ENCODE assay signal across 29 cellular contexts in genomic region chr6:29354980-29355379, GRCh38. TPM values are rescaled to one million over a fixed set of nuclear protein-coding genes. Genes with fewer than 3 reads are reported as not detected.
DNase-seq lines count a peak whose midpoint lies in the region; ATAC-seq, FAIRE-seq and TF ChIP-seq lines count a peak whose summit lies in the region.
"Had no signal": no experiment of that assay in that cellular context is flagged by ENCODE, and none has a peak within 500 bp of the region (broad histone marks: within the 10 kb centered on the region; RNA-seq: fewer than 3 reads in every experiment).

No MANE protein-coding gene starts in this region.

- H4K20me1 ChIP-seq in HepG2 (ENCODE audit: insufficient read depth, low read length) (no peaks in the 10 kb centered on the region), neural progenitor cell (ENCODE audit: low read depth) (no peaks in the 10 kb centered on the region)
- H4K20me1 ChIP-seq: BLaER1 had no signal

- peaks cover 5% of the 10 kb centered on the region for H3F3A ChIP-seq in neural progenitor cell (ENCODE audit: low read depth)

- BruUV-seq in HepG2 (replicated peaks; lab: Mats Ljungman, UMichigan) = no TSS peak

- no peaks in the 10 kb centered on the region for H3K4me1 Mint-ChIP-seq in neural progenitor cell
- H3K4me1 Mint-ChIP-seq: CD14-positive monocyte; CD4-positive, alpha-beta memory T cell; CD4-positive, CD25-positive, alpha-beta regulatory T cell; CD8-positive, alpha-beta memory T cell had no signal

- FAIRE-seq in HepG2 (lab: Jason Lieb, UNC) = no peak
- FAIRE-seq: GM12878, GM12892, GM18507 had no signal

- in situ Hi-C loops in HepG2 (cut with HindIII; ENCODE audit: extremely low pct_ligation_motif_present, low pct_unique_long_range_greater_than_20kb) = no loop called here

- no peaks in the 10 kb centered on the region for H3K4me1 ChIP-seq in HepG2 (ENCODE audit: insufficient read depth, low read length)
- H3K4me1 ChIP-seq in right lobe of liver = no peaks in the 10 kb centered on the region
- peaks cover 13% of the 10 kb centered on the region for H3K4me1 ChIP-seq in neural progenitor cell
- H3K4me1 ChIP-seq: BE2C, BLaER1 had no signal

- CTCF ChIA-PET in HepG2 (lab: Yijun Ruan, JAX; ENCODE audit: low intra/inter-chr PET ratio, low total read pairs) = no interaction called here

- no peak for ATAC-seq in HepG2
- ATAC-seq in right lobe of liver = no peak
- ATAC-seq in activated CD4-positive, CD25-positive, alpha-beta regulatory T cell treated with anti-CD3 and anti-CD28 coated beads, Interleukin-2, amount 50 U/mL, for 24 hours = no peak
- ATAC-seq: GM12878 had no signal

- no peaks in the 10 kb centered on the region for H3K27me3 ChIP-seq in HepG2 (ENCODE audit: control insufficient read depth in 1 of 2, insufficient read depth in 2 of 2, low read length in 2 of 2)
- no peaks in the 10 kb centered on the region for H3K27me3 ChIP-seq in right lobe of liver
- H3K27me3 ChIP-seq in neural progenitor cell = no peaks in the 10 kb centered on the region
- H3K27me3 ChIP-seq: BE2C, BLaER1 had no signal

- no peak overlapping the region for H3K9ac ChIP-seq in HepG2 (ENCODE audit: insufficient read depth, low read depth, low read length)
- no peak overlapping the region for H3K9ac ChIP-seq in neural progenitor cell
- H3K9ac ChIP-seq: BLaER1 had no signal

- no peak overlapping the region for H3K4me3 ChIP-seq in HepG2 (replicated peaks in 1 of 3; ENCODE audit: insufficient read depth in 1 of 3, low read depth in 2 of 3, low read length in 3 of 3)
- no peak overlapping the region for H3K4me3 ChIP-seq in right lobe of liver
- no peak overlapping the region for H3K4me3 ChIP-seq in neural progenitor cell
- H3K4me3 ChIP-seq: BLaER1, GM12878 had no signal

- no peak for DNase-seq in HepG2 (ENCODE audit: low spot score)
- no peak for DNase-seq in right lobe of liver
- no peak for DNase-seq in neural progenitor cell (ENCODE audit: low spot score)
- DNase-seq: ACHN; BE2C; C1 segment of cervical spinal cord; CD4-positive, alpha-beta memory T cell; CD8-positive, alpha-beta memory T cell; COR-L47; DMS 273 treated with DMSO at 0.1 percent for 48 hours; DMS153; DMS53; DMS79; DND-41; EL; GDM1 had no signal

- H2AFZ ChIP-seq in HepG2 (ENCODE audit: low read length) (no peak overlapping the region), neural progenitor cell (replicated peaks) (no peak overlapping the region)

- peaks cover 3% of the 10 kb centered on the region for H3K27me3 Mint-ChIP-seq in neural progenitor cell (ENCODE audit: insufficient read depth, low read depth)

- H3K9me3 Mint-ChIP-seq in neural progenitor cell = peaks cover 6% of the 10 kb centered on the region

- no peak overlapping the region for H3K27ac Mint-ChIP-seq in neural progenitor cell
- H3K27ac Mint-ChIP-seq: CD14-positive monocyte; CD4-positive, alpha-beta memory T cell; CD4-positive, CD25-positive, alpha-beta regulatory T cell; CD8-positive, alpha-beta memory T cell had no signal

- no peak overlapping the region for H3K4me3 Mint-ChIP-seq in neural progenitor cell
- H3K4me3 Mint-ChIP-seq: CD14-positive monocyte; CD4-positive, alpha-beta memory T cell; CD4-positive, CD25-positive, alpha-beta regulatory T cell; CD8-positive, alpha-beta memory T cell had no signal

- no peaks in the 10 kb centered on the region for H3K36me3 ChIP-seq in HepG2 (replicated peaks in 1 of 2; ENCODE audit: control insufficient read depth in 1 of 2, insufficient read depth in 2 of 2, low read length in 2 of 2)
- no peaks in the 10 kb centered on the region for H3K36me3 ChIP-seq in right lobe of liver
- no peaks in the 10 kb centered on the region for H3K36me3 ChIP-seq in neural progenitor cell
- H3K36me3 ChIP-seq: BE2C, BLaER1 had no signal

- H3K79me2 ChIP-seq in HepG2 (ENCODE audit: insufficient read depth, low read length) (no peaks in the 10 kb centered on the region), neural progenitor cell (ENCODE audit: low read depth) (no peaks in the 10 kb centered on the region)

- no peaks in the 10 kb centered on the region for H3K36me3 Mint-ChIP-seq in neural progenitor cell
- H3K36me3 Mint-ChIP-seq: CD14-positive monocyte; CD4-positive, alpha-beta memory T cell; CD8-positive, alpha-beta memory T cell had no signal

- POLR2A ChIA-PET in HepG2 (lab: Yijun Ruan, JAX) = no interaction called here

- H3K9me3 ChIP-seq in HepG2 (ENCODE audit: low read length) = no peaks in the 10 kb centered on the region
- no peaks in the 10 kb centered on the region for H3K9me3 ChIP-seq in right lobe of liver
- no peaks in the 10 kb centered on the region for H3K9me3 ChIP-seq in neural progenitor cell (ENCODE audit: low read depth)
- H3K9me3 ChIP-seq: BE2C, BLaER1 had no signal

- no peak for TF ChIP-seq RAD21 in HepG2 (CRISPR knock-in tag; IDR thresholded peaks at IDR 0.05)

- TF ChIP-seq CTCF in HepG2 (CRISPR knock-in tag; IDR thresholded peaks at IDR 0.05) (no peak), right lobe of liver (IDR thresholded peaks at IDR 0.05) (no peak), neural progenitor cell (IDR thresholded peaks at IDR 0.05) (no peak)

- H3K4me2 ChIP-seq in HepG2 (ENCODE audit: low read depth, low read length) (no peak overlapping the region), neural progenitor cell (peak overlapping the region; percentile 49)
- H3K4me2 ChIP-seq: BLaER1 had no signal

- H3K27ac ChIP-seq in HepG2 (ENCODE audit: extremely low read length, insufficient read depth, low read length) = no peak overlapping the region
- H3K27ac ChIP-seq in right lobe of liver = no peak overlapping the region
- H3K27ac ChIP-seq in neural progenitor cell = no peak overlapping the region
- H3K27ac ChIP-seq: 22Rv1, BLaER1 had no signal

- intact Hi-C loops in HepG2 (cut with micrococcal nuclease; ENCODE audit: unreplicated experiment) = no loop called here
- intact Hi-C loops in right lobe of liver (cut with DNase I) = no loop called here

- TF ChIP-seq EP300 in HepG2 (IDR thresholded peaks at IDR 0.05; ENCODE audit: low read depth in 2 of 2, low read length in 2 of 2) (no peak), HepG2 (CRISPR knock-in tag; IDR thresholded peaks at IDR 0.05; ENCODE audit: borderline replicate concordance) (no peak)

- TF ChIP-seq POLR2A in HepG2 (IDR thresholded peaks at IDR 0.05; ENCODE audit: insufficient read depth in 1 of 2, low read depth in 2 of 2, low read length in 2 of 2) (no peak), right lobe of liver (IDR thresholded peaks at IDR 0.05) (no peak)

RNA-seq across cellular contexts. Expression of gene OR5V1, which starts 13.7 kb away (rescaled TPM):
- total RNA-seq in HepG2 (2016; rRNA removed; fragmentation: Illumina TruSeq; extraction: Trizol) (not detected in 2 replicates), right lobe of liver (not detected), neural progenitor cell (ENCODE audit: low replicate concordance) (not detected in 2 replicates)
- total RNA-seq in HepG2 (2016; cell fraction: cytosol; rRNA removed; fragmentation: Illumina TruSeq; extraction: Trizol; ENCODE audit: low read depth) = not detected in 2 replicates
- total RNA-seq in HepG2 (2016; cell fraction: insoluble cytoplasmic fraction; rRNA removed; fragmentation: Illumina TruSeq; extraction: Trizol) = not detected in 2 replicates
- total RNA-seq in HepG2 (2016; cell fraction: membrane; rRNA removed; fragmentation: Illumina TruSeq; extraction: Trizol) = not detected in 2 replicates
- total RNA-seq in HepG2 (2016; cell fraction: nucleus; rRNA removed; fragmentation: Illumina TruSeq; extraction: Trizol) = not detected in 2 replicates
- polyA plus RNA-seq in HepG2 (2011; rRNA removed) = not detected in 2 replicates
- polyA plus RNA-seq in HepG2 (2011; cell fraction: cytosol; rRNA removed) = not detected in 2 replicates
- not detected in 2 replicates for polyA plus RNA-seq in HepG2 (2011; cell fraction: nucleus; rRNA removed)
- not detected in 2 replicates for polyA plus RNA-seq in HepG2 (2012)
- not detected in 2 replicates for polyA plus RNA-seq in HepG2 (2016; cell fraction: cytosol; fragmentation: Illumina TruSeq; extraction: Trizol; ENCODE audit: low read depth)
- not detected in 2 replicates for polyA plus RNA-seq in HepG2 (2016; cell fraction: insoluble cytoplasmic fraction; fragmentation: Illumina TruSeq; extraction: Trizol; ENCODE audit: low read depth)
- polyA plus RNA-seq in HepG2 (2016; cell fraction: membrane; fragmentation: Illumina TruSeq; extraction: Trizol; ENCODE audit: low read depth) = not detected in 2 replicates
- not detected in 2 replicates for polyA plus RNA-seq in HepG2 (2016; cell fraction: nucleus; fragmentation: Illumina TruSeq; extraction: Trizol; ENCODE audit: insufficient read depth, low read depth)
- polyA minus RNA-seq in HepG2 (2011; rRNA and poly(A)+ RNA removed; ENCODE audit: low replicate concordance) = not detected in 2 replicates
- polyA minus RNA-seq in HepG2 (2011; cell fraction: cytosol; rRNA and poly(A)+ RNA removed) = not detected in 2 replicates
- polyA minus RNA-seq in HepG2 (2011; cell fraction: nucleus; rRNA and poly(A)+ RNA removed) = not detected in 2 replicates
- total RNA-seq: A172; A673; CD4-positive, alpha-beta memory T cell; CD4-positive, CD25-positive, alpha-beta regulatory T cell; CD8-positive, alpha-beta memory T cell; Daoy; G401; GM12878 had no signal
- polyA plus RNA-seq: AG04450; CD14-positive monocyte; CD4-positive, alpha-beta memory T cell; CD4-positive, CD25-positive, alpha-beta regulatory T cell; CD8-positive, alpha-beta memory T cell; GM12878 had no signal

RNA-seq across cellular contexts. Expression of gene OR12D3, which starts 20.1 kb away (rescaled TPM):
- total RNA-seq in HepG2 (2016; rRNA removed; fragmentation: Illumina TruSeq; extraction: Trizol) (not detected in 2 replicates), right lobe of liver (not detected), neural progenitor cell (ENCODE audit: low replicate concordance) (not detected in 2 replicates)
- not detected in 2 replicates for total RNA-seq in HepG2 (2016; cell fraction: cytosol; rRNA removed; fragmentation: Illumina TruSeq; extraction: Trizol; ENCODE audit: low read depth)
- total RNA-seq in HepG2 (2016; cell fraction: insoluble cytoplasmic fraction; rRNA removed; fragmentation: Illumina TruSeq; extraction: Trizol) = not detected in 2 replicates
- total RNA-seq in HepG2 (2016; cell fraction: membrane; rRNA removed; fragmentation: Illumina TruSeq; extraction: Trizol) = not detected in 2 replicates
- not detected in 2 replicates for total RNA-seq in HepG2 (2016; cell fraction: nucleus; rRNA removed; fragmentation: Illumina TruSeq; extraction: Trizol)
- not detected in 2 replicates for polyA plus RNA-seq in HepG2 (2011; rRNA removed)
- polyA plus RNA-seq in HepG2 (2011; cell fraction: cytosol; rRNA removed) = not detected in 2 replicates
- polyA plus RNA-seq in HepG2 (2011; cell fraction: nucleus; rRNA removed) = not detected in 2 replicates
- polyA plus RNA-seq in HepG2 (2012) = not detected in 2 replicates
- polyA plus RNA-seq in HepG2 (2016; cell fraction: cytosol; fragmentation: Illumina TruSeq; extraction: Trizol; ENCODE audit: low read depth) = not detected in 2 replicates
- polyA plus RNA-seq in HepG2 (2016; cell fraction: insoluble cytoplasmic fraction; fragmentation: Illumina TruSeq; extraction: Trizol; ENCODE audit: low read depth) = not detected in 2 replicates
- polyA plus RNA-seq in HepG2 (2016; cell fraction: membrane; fragmentation: Illumina TruSeq; extraction: Trizol; ENCODE audit: low read depth) = not detected in 2 replicates
- polyA plus RNA-seq in HepG2 (2016; cell fraction: nucleus; fragmentation: Illumina TruSeq; extraction: Trizol; ENCODE audit: insufficient read depth, low read depth) = not detected in 2 replicates
- not detected in 2 replicates for polyA minus RNA-seq in HepG2 (2011; rRNA and poly(A)+ RNA removed; ENCODE audit: low replicate concordance)
- polyA minus RNA-seq in HepG2 (2011; cell fraction: cytosol; rRNA and poly(A)+ RNA removed) = not detected in 2 replicates
- not detected in 2 replicates for polyA minus RNA-seq in HepG2 (2011; cell fraction: nucleus; rRNA and poly(A)+ RNA removed)
- total RNA-seq: A172; A673; CD4-positive, alpha-beta memory T cell; CD4-positive, CD25-positive, alpha-beta regulatory T cell; CD8-positive, alpha-beta memory T cell; Daoy; G401; GM12878 had no signal
- polyA plus RNA-seq: AG04450; CD14-positive monocyte; CD4-positive, alpha-beta memory T cell; CD4-positive, CD25-positive, alpha-beta regulatory T cell; CD8-positive, alpha-beta memory T cell; GM12878 had no signal

RNA-seq across cellular contexts. Expression of gene OR12D2, which starts 40.5 kb away (rescaled TPM):
- total RNA-seq in HepG2 (2016; rRNA removed; fragmentation: Illumina TruSeq; extraction: Trizol) (not detected in 2 replicates), right lobe of liver (not detected), neural progenitor cell (ENCODE audit: low replicate concordance) (not detected in 2 replicates)
- not detected in 2 replicates for total RNA-seq in HepG2 (2016; cell fraction: cytosol; rRNA removed; fragmentation: Illumina TruSeq; extraction: Trizol; ENCODE audit: low read depth)
- not detected in 2 replicates for total RNA-seq in HepG2 (2016; cell fraction: insoluble cytoplasmic fraction; rRNA removed; fragmentation: Illumina TruSeq; extraction: Trizol)
- total RNA-seq in HepG2 (2016; cell fraction: membrane; rRNA removed; fragmentation: Illumina TruSeq; extraction: Trizol) = not detected in 2 replicates
- total RNA-seq in HepG2 (2016; cell fraction: nucleus; rRNA removed; fragmentation: Illumina TruSeq; extraction: Trizol) = 0.37 TPM in 1 of 2 replicates, not detected in the other
- 0.05 and 0.26 TPM in 2 replicates for polyA plus RNA-seq in HepG2 (2011; rRNA removed)
- polyA plus RNA-seq in HepG2 (2011; cell fraction: cytosol; rRNA removed) = 0.08 TPM in 1 of 2 replicates, not detected in the other
- polyA plus RNA-seq in HepG2 (2011; cell fraction: nucleus; rRNA removed) = 0.09 and 0.47 TPM in 2 replicates
- not detected in 2 replicates for polyA plus RNA-seq in HepG2 (2012)
- polyA plus RNA-seq in HepG2 (2016; cell fraction: cytosol; fragmentation: Illumina TruSeq; extraction: Trizol; ENCODE audit: low read depth) = not detected in 2 replicates
- polyA plus RNA-seq in HepG2 (2016; cell fraction: insoluble cytoplasmic fraction; fragmentation: Illumina TruSeq; extraction: Trizol; ENCODE audit: low read depth) = not detected in 2 replicates
- polyA plus RNA-seq in HepG2 (2016; cell fraction: membrane; fragmentation: Illumina TruSeq; extraction: Trizol; ENCODE audit: low read depth) = not detected in 2 replicates
- polyA plus RNA-seq in HepG2 (2016; cell fraction: nucleus; fragmentation: Illumina TruSeq; extraction: Trizol; ENCODE audit: insufficient read depth, low read depth) = not detected in 2 replicates
- 2.6 TPM in 1 of 2 replicates, not detected in the other for polyA minus RNA-seq in HepG2 (2011; rRNA and poly(A)+ RNA removed; ENCODE audit: low replicate concordance)
- polyA minus RNA-seq in HepG2 (2011; cell fraction: cytosol; rRNA and poly(A)+ RNA removed) = not detected in 2 replicates
- 2.4 and 3.0 TPM in 2 replicates for polyA minus RNA-seq in HepG2 (2011; cell fraction: nucleus; rRNA and poly(A)+ RNA removed)
- total RNA-seq: A172; A673; CD4-positive, alpha-beta memory T cell; CD4-positive, CD25-positive, alpha-beta regulatory T cell; CD8-positive, alpha-beta memory T cell; Daoy; G401; GM12878 had no signal
- polyA plus RNA-seq: AG04450; CD14-positive monocyte; CD4-positive, alpha-beta memory T cell; CD4-positive, CD25-positive, alpha-beta regulatory T cell; CD8-positive, alpha-beta memory T cell; GM12878 had no signal

RNA-seq across cellular contexts. Expression of gene OR14J1, which starts 53.5 kb away (rescaled TPM):
- total RNA-seq in HepG2 (2016; rRNA removed; fragmentation: Illumina TruSeq; extraction: Trizol) (not detected in 2 replicates), right lobe of liver (not detected), neural progenitor cell (ENCODE audit: low replicate concordance) (0.03 TPM in 1 of 2 replicates, not detected in the other)
- not detected in 2 replicates for total RNA-seq in HepG2 (2016; cell fraction: cytosol; rRNA removed; fragmentation: Illumina TruSeq; extraction: Trizol; ENCODE audit: low read depth)
- not detected in 2 replicates for total RNA-seq in HepG2 (2016; cell fraction: insoluble cytoplasmic fraction; rRNA removed; fragmentation: Illumina TruSeq; extraction: Trizol)
- not detected in 2 replicates for total RNA-seq in HepG2 (2016; cell fraction: membrane; rRNA removed; fragmentation: Illumina TruSeq; extraction: Trizol)
- not detected in 2 replicates for total RNA-seq in HepG2 (2016; cell fraction: nucleus; rRNA removed; fragmentation: Illumina TruSeq; extraction: Trizol)
- 0.08 and 0.17 TPM in 2 replicates for polyA plus RNA-seq in HepG2 (2011; rRNA removed)
- polyA plus RNA-seq in HepG2 (2011; cell fraction: cytosol; rRNA removed) = not detected in 2 replicates
- polyA plus RNA-seq in HepG2 (2011; cell fraction: nucleus; rRNA removed) = 0.38 and 0.42 TPM in 2 replicates
- not detected in 2 replicates for polyA plus RNA-seq in HepG2 (2012)
- polyA plus RNA-seq in HepG2 (2016; cell fraction: cytosol; fragmentation: Illumina TruSeq; extraction: Trizol; ENCODE audit: low read depth) = not detected in 2 replicates
- not detected in 2 replicates for polyA plus RNA-seq in HepG2 (2016; cell fraction: insoluble cytoplasmic fraction; fragmentation: Illumina TruSeq; extraction: Trizol; ENCODE audit: low read depth)
- not detected in 2 replicates for polyA plus RNA-seq in HepG2 (2016; cell fraction: membrane; fragmentation: Illumina TruSeq; extraction: Trizol; ENCODE audit: low read depth)
- polyA plus RNA-seq in HepG2 (2016; cell fraction: nucleus; fragmentation: Illumina TruSeq; extraction: Trizol; ENCODE audit: insufficient read depth, low read depth) = not detected in 2 replicates
- 2.5 TPM in 1 of 2 replicates, not detected in the other for polyA minus RNA-seq in HepG2 (2011; rRNA and poly(A)+ RNA removed; ENCODE audit: low replicate concordance)
- polyA minus RNA-seq in HepG2 (2011; cell fraction: cytosol; rRNA and poly(A)+ RNA removed) = not detected in 2 replicates
- polyA minus RNA-seq in HepG2 (2011; cell fraction: nucleus; rRNA and poly(A)+ RNA removed) = 2.2 and 3.3 TPM in 2 replicates
- total RNA-seq: A172; A673; CD4-positive, alpha-beta memory T cell; CD4-positive, CD25-positive, alpha-beta regulatory T cell; CD8-positive, alpha-beta memory T cell; Daoy; G401; GM12878 had no signal
- polyA plus RNA-seq: AG04450; CD14-positive monocyte; CD4-positive, alpha-beta memory T cell; CD4-positive, CD25-positive, alpha-beta regulatory T cell; CD8-positive, alpha-beta memory T cell; GM12878 had no signal

RNA-seq across cellular contexts. Expression of gene OR12D1, which starts 59.7 kb away (rescaled TPM):
- not detected in 2 replicates for total RNA-seq in HepG2 (2016; rRNA removed; fragmentation: Illumina TruSeq; extraction: Trizol)
- total RNA-seq in HepG2 (2016; cell fraction: cytosol; rRNA removed; fragmentation: Illumina TruSeq; extraction: Trizol; ENCODE audit: low read depth) = not detected in 2 replicates
- not detected in 2 replicates for total RNA-seq in HepG2 (2016; cell fraction: insoluble cytoplasmic fraction; rRNA removed; fragmentation: Illumina TruSeq; extraction: Trizol)
- total RNA-seq in HepG2 (2016; cell fraction: membrane; rRNA removed; fragmentation: Illumina TruSeq; extraction: Trizol) = not detected in 2 replicates
- not detected in 2 replicates for total RNA-seq in HepG2 (2016; cell fraction: nucleus; rRNA removed; fragmentation: Illumina TruSeq; extraction: Trizol)
- 0.05 TPM in 1 of 2 replicates, not detected in the other for polyA plus RNA-seq in HepG2 (2011; rRNA removed)
- polyA plus RNA-seq in HepG2 (2011; cell fraction: cytosol; rRNA removed) = not detected in 2 replicates
- polyA plus RNA-seq in HepG2 (2011; cell fraction: nucleus; rRNA removed) = 0.08 and 0.09 TPM in 2 replicates
- not detected in 2 replicates for polyA plus RNA-seq in HepG2 (2012)
- not detected in 2 replicates for polyA plus RNA-seq in HepG2 (2016; cell fraction: cytosol; fragmentation: Illumina TruSeq; extraction: Trizol; ENCODE audit: low read depth)
- polyA plus RNA-seq in HepG2 (2016; cell fraction: insoluble cytoplasmic fraction; fragmentation: Illumina TruSeq; extraction: Trizol; ENCODE audit: low read depth) = not detected in 2 replicates
- not detected in 2 replicates for polyA plus RNA-seq in HepG2 (2016; cell fraction: membrane; fragmentation: Illumina TruSeq; extraction: Trizol; ENCODE audit: low read depth)
- polyA plus RNA-seq in HepG2 (2016; cell fraction: nucleus; fragmentation: Illumina TruSeq; extraction: Trizol; ENCODE audit: insufficient read depth, low read depth) = not detected in 2 replicates
- 0.54 TPM in 1 of 2 replicates, not detected in the other for polyA minus RNA-seq in HepG2 (2011; rRNA and poly(A)+ RNA removed; ENCODE audit: low replicate concordance)
- polyA minus RNA-seq in HepG2 (2011; cell fraction: cytosol; rRNA and poly(A)+ RNA removed) = not detected in 2 replicates
- polyA minus RNA-seq in HepG2 (2011; cell fraction: nucleus; rRNA and poly(A)+ RNA removed) = 0.99 and 1.0 TPM in 2 replicates
- total RNA-seq in right lobe of liver = not detected
- not detected in 2 replicates for total RNA-seq in neural progenitor cell (ENCODE audit: low replicate concordance)
- total RNA-seq: A172; A673; CD4-positive, alpha-beta memory T cell; CD4-positive, CD25-positive, alpha-beta regulatory T cell; CD8-positive, alpha-beta memory T cell; Daoy; G401; GM12878 had no signal
- polyA plus RNA-seq: AG04450; CD14-positive monocyte; CD4-positive, alpha-beta memory T cell; CD4-positive, CD25-positive, alpha-beta regulatory T cell; CD8-positive, alpha-beta memory T cell; GM12878 had no signal
